21 cellular contexts compared by ENCODE assay signal in the genomic region with DNA sequence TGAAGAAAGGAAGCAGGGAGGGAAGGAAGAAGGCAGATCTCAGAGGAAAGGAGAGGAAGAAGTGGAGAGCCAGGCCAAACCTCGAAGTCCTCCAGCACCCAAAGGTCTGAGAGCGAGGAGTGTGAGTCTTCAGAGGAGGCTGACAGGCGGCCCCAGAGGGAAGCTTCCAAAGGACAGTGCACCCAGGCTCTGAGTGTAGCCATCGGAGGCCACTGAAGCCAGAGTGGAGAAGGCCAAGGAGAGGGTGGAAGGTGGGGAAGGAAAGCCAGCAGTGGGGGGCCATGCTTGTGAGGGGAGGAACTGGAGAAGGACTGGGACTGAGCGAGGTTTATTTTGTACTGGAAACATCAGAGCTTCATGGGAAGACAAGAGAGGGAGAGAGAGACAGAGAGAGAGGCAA. TPM values are rescaled to one million over a fixed set of nuclear protein-coding genes. Genes with fewer than 3 reads are reported as not detected.
A peak's percentile ranks its signal among the peaks of the same experiment; 100 is the strongest.
DNase-seq lines count a peak whose midpoint lies in the region; ATAC-seq and TF ChIP-seq lines count a peak whose summit lies in the region.
"Had no signal": no experiment of that assay in that cellular context is flagged by ENCODE, and none has a peak within 500 bp of the region (broad histone marks: within the 10 kb centered on the region; RNA-seq: fewer than 3 reads in every experiment).

No MANE protein-coding gene starts in this region.

- no peaks in the 10 kb centered on the region for H3K27me3 ChIP-seq in upper lobe of right lung
- H3K27me3 ChIP-seq: Peyer's patch had no signal

- TF ChIP-seq CTCF in chondrocyte (IDR thresholded peaks at IDR 0.05) = no peak
- TF ChIP-seq CTCF in upper lobe of right lung (IDR thresholded peaks at IDR 0.05) = no peak

- no peaks in the 10 kb centered on the region for H3K9me3 Mint-ChIP-seq in chondrocyte (ENCODE audit: low read depth)

- no peaks in the 10 kb centered on the region for H3K9me3 ChIP-seq in upper lobe of right lung
- H3K9me3 ChIP-seq: Peyer's patch had no signal

- peak; percentile 38 for DNase-seq in activated effector memory CD4-positive, alpha-beta T cell treated with anti-CD3 and anti-CD28 coated beads, Interleukin-2, amount 50 U/mL, for 16 hours
- no peak for DNase-seq in activated effector memory CD4-positive, alpha-beta T cell treated with Interleukin-2 at 50 U/mL for 16 hours
- DNase-seq in chondrocyte (ENCODE audit: low spot score) (peak; percentile 48), mesenteric fat pad (ENCODE audit: low spot score) (peak; percentile 79), upper lobe of right lung (peak; percentile 28), NK-92 (lab: John Stamatoyannopoulos, UW; ENCODE audit: unreplicated experiment) (no peak)
- DNase-seq: Calu3, DMS79 treated with DMSO at 0.1 percent for 48 hours, GF-D8, NCI-H1048, NCI-H1417, NCI-H1694 treated with DMSO at 0.1 percent for 48 hours, NCI-H2081, NCI-H2227 treated with DMSO at 0.1 percent for 48 hours, NCI-H526 treated with DMSO at 0.1 percent for 48 hours, OCI-M1, SHP77 treated with DMSO at 0.1 percent for 48 hours had no signal

- no peak overlapping the region for H3K27ac ChIP-seq in upper lobe of right lung
- H3K27ac ChIP-seq: Peyer's patch had no signal

- peaks cover 11% of the 10 kb centered on the region for H3K4me1 Mint-ChIP-seq in chondrocyte (ENCODE audit: low read depth)

- H3K27me3 Mint-ChIP-seq in chondrocyte (ENCODE audit: low read depth) = no peaks in the 10 kb centered on the region

- H3K4me3 ChIP-seq in upper lobe of right lung = no peak overlapping the region
- H3K4me3 ChIP-seq: Peyer's patch had no signal

- no peak overlapping the region for H3K27ac Mint-ChIP-seq in chondrocyte (ENCODE audit: unreplicated experiment)

- no peaks in the 10 kb centered on the region for H3K36me3 ChIP-seq in upper lobe of right lung
- H3K36me3 ChIP-seq: Peyer's patch had no signal

- no peak overlapping the region for H3K4me3 Mint-ChIP-seq in chondrocyte (ENCODE audit: unreplicated experiment)

- no peaks in the 10 kb centered on the region for H3K4me1 ChIP-seq in upper lobe of right lung
- H3K4me1 ChIP-seq: Peyer's patch had no signal

- intact Hi-C loops in upper lobe of right lung (cut with DNase I) = loop anchor here (10.0 kb wide), 1 partner anchor 67 kb away; no protein-coding TSS in a partner anchor

- no peak for ATAC-seq in upper lobe of right lung
- no peak for ATAC-seq in GM21528 (IDR thresholded peaks at IDR 0.05; ENCODE audit: low FRiP score, unreplicated experiment)

- H3K36me3 Mint-ChIP-seq in chondrocyte (ENCODE audit: low read depth) = no peaks in the 10 kb centered on the region

RNA-seq across cellular contexts. Expression of a gene that starts 6.0 kb away (rescaled TPM):
- total RNA-seq in chondrocyte (3.7 to 5.0 TPM (median 3.9 TPM) in 3 replicates), mesenteric fat pad (2.4 TPM), upper lobe of right lung (2.1 TPM)
- total RNA-seq: Calu3 had no signal

RNA-seq across cellular contexts. Expression of a gene that starts 36.7 kb away (rescaled TPM):
- 0.85 to 2.2 TPM (median 1.8 TPM) in 3 replicates for total RNA-seq in chondrocyte
- total RNA-seq in mesenteric fat pad = 17.6 TPM
- 0.38 TPM for total RNA-seq in upper lobe of right lung
- total RNA-seq: A172, Calu3, NCI-H460 had no signal

RNA-seq across cellular contexts. Expression of a gene that starts 41.3 kb away (rescaled TPM):
- total RNA-seq in chondrocyte (4.5 to 5.1 TPM (median 5.0 TPM) in 3 replicates), mesenteric fat pad (2.0 TPM), upper lobe of right lung (0.93 TPM)
- total RNA-seq: Calu3, Peyer's patch had no signal

RNA-seq across cellular contexts. Expression of a gene that starts 53.0 kb away (rescaled TPM):
- 54.1 to 57.3 TPM (median 56.8 TPM) in 3 replicates for total RNA-seq in chondrocyte
- total RNA-seq in mesenteric fat pad = 86.8 TPM
- total RNA-seq in upper lobe of right lung = 63.1 TPM

Comparison
In these comparisons a context has a peak if more than half of its experiments do, and no peak if none do; other contexts are left out.
1. DNase-seq: peak in activated effector memory CD4-positive, alpha-beta T cell treated with anti-CD3 and anti-CD28 coated beads, Interleukin-2, amount 50 U/mL, for 16 hours (single experiment), chondrocyte (single experiment), mesenteric fat pad (single experiment) and upper lobe of right lung (single experiment); none in activated effector memory CD4-positive, alpha-beta T cell treated with Interleukin-2 at 50 U/mL for 16 hours (single experiment) and NK-92 (single experiment).